ENCODE assay signal across 8 cellular contexts in the genomic region with DNA sequence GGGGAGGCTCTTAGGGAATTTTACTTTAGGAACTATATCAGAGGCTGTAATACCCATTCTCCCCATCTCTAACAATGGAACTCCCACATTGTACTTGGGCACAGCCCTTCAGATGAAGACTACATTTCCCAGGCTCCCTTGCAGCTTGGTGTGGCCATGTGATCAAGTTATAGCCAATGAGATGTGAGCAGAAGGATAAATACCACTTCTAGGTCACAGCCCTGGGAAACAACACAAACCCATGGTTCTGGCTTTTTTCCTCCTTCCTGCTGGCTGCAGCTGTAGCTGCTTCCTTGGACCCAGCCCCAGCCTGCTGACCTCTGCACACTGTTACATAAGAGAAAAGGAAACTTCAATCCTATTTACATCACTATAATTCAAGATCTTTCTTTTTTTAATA.
DNase-seq lines count a peak whose midpoint lies in the region; ATAC-seq and TF ChIP-seq lines count a peak whose summit lies in the region.

No MANE protein-coding gene starts in this region.

- H3K4me3 ChIP-seq in GM12864 (ENCODE audit: low read depth, low read length), result no peak overlapping the region
- H3K4me3 ChIP-seq in cardiac fibroblast (replicated peaks in 1 of 2; ENCODE audit: low read depth in 2 of 2, low read length in 2 of 2), result no peak overlapping the region
- no peak overlapping the region for H3K4me3 ChIP-seq in kidney epithelial cell (ENCODE audit: low read depth, low read length)
- H3K4me3 ChIP-seq in tibial nerve, result no peak overlapping the region

- DNase-seq in A172 (ENCODE audit: low spot score) (peak; percentile 75), GM12864 (ENCODE audit: low read depth) (peak; percentile 27), HS-5 (ENCODE audit: low read depth) (peak; percentile 29), RKO (ENCODE audit: low spot score) (peak; percentile 58), cardiac fibroblast (ENCODE audit: low read depth in 2 of 2) (peak; percentile 93 to 94), kidney epithelial cell (ENCODE audit: low read depth) (peak; percentile 12), tibial nerve (ENCODE audit: low spot score in 2 of 2) (peak in 1 of 2 donors; percentile 57)

- no peaks in the 10 kb centered on the region for H3K9me3 ChIP-seq in tibial nerve

- peak; percentile 35 to 49 for TF ChIP-seq EP300 in tibial nerve (IDR thresholded peaks at IDR 0.05)

- H3K36me3 ChIP-seq in kidney epithelial cell (ENCODE audit: control insufficient read depth, insufficient read depth, low read length), result no peaks in the 10 kb centered on the region
- no peaks in the 10 kb centered on the region for H3K36me3 ChIP-seq in tibial nerve

- no peak for ATAC-seq in HG02571 (IDR thresholded peaks at IDR 0.05; ENCODE audit: unreplicated experiment)

- no peak for TF ChIP-seq POLR2A in tibial nerve (IDR thresholded peaks at IDR 0.05)

- H3K27ac ChIP-seq in tibial nerve, result no peak overlapping the region

- TF ChIP-seq CTCF in GM12864 (IDR thresholded peaks at IDR 0.05; ENCODE audit: low read depth, low read length, missing control alignments) (no peak), cardiac fibroblast (IDR thresholded peaks at IDR 0.05; ENCODE audit: low read depth, low read length) (no peak), kidney epithelial cell (IDR thresholded peaks at IDR 0.05; ENCODE audit: insufficient read depth, low read length, poor library complexity, severe bottlenecking) (no peak), tibial nerve (IDR thresholded peaks at IDR 0.05) (no peak)

- H3K27me3 ChIP-seq in kidney epithelial cell (ENCODE audit: control insufficient read depth, insufficient read depth, low read length), result no peaks in the 10 kb centered on the region
- H3K27me3 ChIP-seq in tibial nerve, result no peaks in the 10 kb centered on the region

- peaks cover 0 to 36% (median 9%) of the 10 kb centered on the region in 4 donors for H3K4me1 ChIP-seq in tibial nerve
